Comparison of ENCODE assay signal across 8 cellular contexts in the genomic region with DNA sequence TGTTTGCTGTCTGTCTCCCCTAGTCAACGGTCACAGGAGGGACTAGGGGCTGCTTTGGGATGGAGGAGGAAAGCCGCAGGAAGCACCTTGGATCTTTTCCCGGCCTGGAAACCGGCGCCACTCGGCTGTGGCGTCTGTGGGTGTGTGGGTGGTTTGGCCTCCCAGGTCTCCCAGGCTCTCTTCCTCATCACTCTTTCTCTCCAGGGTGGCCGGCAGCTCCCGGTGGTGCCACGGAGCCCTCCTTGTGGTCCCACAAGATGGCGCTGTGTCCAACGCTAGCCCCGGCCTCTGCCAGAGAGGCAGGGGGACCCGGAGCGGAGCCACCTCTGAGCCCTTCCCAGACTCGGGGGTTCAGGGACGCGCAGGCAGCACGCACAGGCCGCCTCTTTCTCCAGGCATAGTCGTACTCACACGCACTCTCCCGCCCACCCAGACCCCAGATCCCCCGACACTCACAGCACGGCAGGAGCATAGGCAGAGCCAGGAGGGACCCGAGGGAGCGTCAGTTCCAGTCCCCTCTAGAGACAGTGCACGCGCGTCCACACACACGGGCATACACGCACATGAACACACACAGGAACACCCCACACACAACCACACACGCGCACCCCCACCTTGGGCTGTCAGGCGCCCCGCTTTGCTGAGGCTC. TPM values are rescaled to one million over a fixed set of nuclear protein-coding genes. Genes with fewer than 3 reads are reported as not detected.
DNase-seq lines count a peak whose midpoint lies in the region; ATAC-seq and TF ChIP-seq lines count a peak whose summit lies in the region.

No MANE protein-coding gene starts in this region.

- H3K4me3 ChIP-seq in HUES48 (ENCODE audit: low read depth, low read length): peak overlapping the region; percentile 43

- ATAC-seq in foreskin keratinocyte (peak; percentile 69), GM18517 (IDR thresholded peaks at IDR 0.05; ENCODE audit: unreplicated experiment) (no peak)

- H3K4me1 ChIP-seq in HUES48 (ENCODE audit: control insufficient read depth, insufficient read depth, low read length): peaks cover 21% of the 10 kb centered on the region
- H3K4me1 ChIP-seq in foreskin keratinocyte: no peaks in the 10 kb centered on the region

- H3K36me3 ChIP-seq in HUES48 (ENCODE audit: control insufficient read depth, insufficient read depth, low read length): no peaks in the 10 kb centered on the region

- H3K27me3 ChIP-seq in HUES48 (ENCODE audit: control insufficient read depth, insufficient read depth, low read length) (peaks cover 14% of the 10 kb centered on the region), foreskin keratinocyte (peaks cover 22% of the 10 kb centered on the region)

- CTCF ChIA-PET in RWPE1 (lab: Yijun Ruan, JAX): interaction anchor here (0.5 to 2.2 kb wide), 11 partner anchors 14 to 459 kb away, joined by 3 to 12 read pairs (median 3); no protein-coding TSS in a partner anchor

- peak; percentile 71 for DNase-seq in COR-L47 (lab: John Stamatoyannopoulos, UW)
- DNase-seq in RWPE1 (ENCODE audit: low spot score): peak; percentile 77
- peak; percentile 36 for DNase-seq in activated effector memory CD4-positive, alpha-beta T cell treated with Interleukin-2 at 50 U/mL for 16 hours
- DNase-seq in foreskin keratinocyte: peak in 1 of 2 donors; percentile 29
- DNase-seq in non-pigmented ciliary epithelial cell (ENCODE audit: low read depth): peak; percentile 27
- peak; percentile 39 for DNase-seq in stromal cell of bone marrow (ENCODE audit: low read depth)

- POLR2A ChIA-PET in RWPE1 (lab: Yijun Ruan, JAX; ENCODE audit: low non-redundant PET): no interaction called here

- no peaks in the 10 kb centered on the region for H3K9me3 ChIP-seq in HUES48 (ENCODE audit: control insufficient read depth, insufficient read depth, low read length)

- TF ChIP-seq CTCF in RWPE1 (conservative IDR thresholded peaks at IDR 0.05; ENCODE audit: low read depth): peak; percentile 78
- peak; percentile 84 for TF ChIP-seq CTCF in foreskin keratinocyte (conservative IDR thresholded peaks at IDR 0.05)

- H3K27ac ChIP-seq in HUES48 (ENCODE audit: low read depth, low read length) (no peak overlapping the region), RWPE1 (no peak overlapping the region), foreskin keratinocyte (no peak overlapping the region)

- H3K9ac ChIP-seq in HUES48 (ENCODE audit: low read depth, low read length): no peak overlapping the region

RNA-seq across cellular contexts. Expression of gene CDCP2, which starts 31.2 kb away (rescaled TPM):
- not detected in 2 replicates for total RNA-seq in foreskin keratinocyte
- polyA plus RNA-seq in foreskin keratinocyte: not detected in 2 replicates
